In genomic region chr7:68730194-68730593, GRCh38 we compare ENCODE assay signal across 25 cellular contexts.
DNase-seq lines count a peak whose midpoint lies in the region; ATAC-seq, FAIRE-seq and TF ChIP-seq lines count a peak whose summit lies in the region.
"Had no signal": no experiment of that assay in that cellular context is flagged by ENCODE, and none has a peak within 500 bp of the region (broad histone marks: within the 10 kb centered on the region; RNA-seq: fewer than 3 reads in every experiment).

No MANE protein-coding gene starts in this region.

- no peaks in the 10 kb centered on the region for H3K36me3 ChIP-seq in PC-9 (ENCODE audit: low read depth)
- no peaks in the 10 kb centered on the region for H3K36me3 ChIP-seq in small intestine (ENCODE audit: control insufficient read depth in 2 of 2, insufficient read depth in 2 of 2, low read length in 2 of 2)
- no peaks in the 10 kb centered on the region for H3K36me3 ChIP-seq in left ventricle myocardium inferior
- H3K36me3 ChIP-seq: BLaER1, breast epithelium, gastroesophageal sphincter, tibial artery had no signal

- no peak for ATAC-seq in GM19452 (IDR thresholded peaks at IDR 0.05; ENCODE audit: unreplicated experiment)
- no peak for ATAC-seq in HG02852 (IDR thresholded peaks at IDR 0.05; ENCODE audit: unreplicated experiment)
- ATAC-seq: activated CD8-positive, alpha-beta memory T cell treated with anti-CD3 and anti-CD28 coated beads, Interleukin-2, amount 10 ng/mL, durations not matched to agents 7 days and 5 days; activated T-cell treated with anti-CD3 and anti-CD28 coated beads, Interleukin-2, amount 50 U/mL, for 4 hours; gastroesophageal sphincter had no signal

- intact Hi-C loops in PC-9 (cut with micrococcal nuclease; ENCODE audit: unreplicated experiment) = no loop called here
- intact Hi-C loops in left ventricle myocardium inferior (cut with micrococcal nuclease) = no loop called here

- peak overlapping the region; percentile 32 for H3K4me2 ChIP-seq in PC-9
- H3K4me2 ChIP-seq: BLaER1 had no signal

- DNase-seq in HT-29 (ENCODE audit: low spot score) (peak; percentile 7), NCI-H2029 (lab: John Stamatoyannopoulos, UW) (peak; percentile 29), PC-9 (peak in 1 of 2 experiments; percentile 84), small intestine (peak; percentile 71), left ventricle myocardium inferior (no peak)
- DNase-seq: activated CD4-positive, alpha-beta T cell treated with anti-CD3 and anti-CD28 coated beads, Interleukin-2, amount 50 U/mL, for 4 hours; activated CD8-positive, alpha-beta memory T cell treated with anti-CD3 and anti-CD28 coated beads, Interleukin-2, amount 10 ng/mL, durations not matched to agents 7 days and 5 days; activated gamma-delta T cell; activated naive CD8-positive, alpha-beta T cell treated with anti-CD3 and anti-CD28 coated beads for 36 hours; activated T-cell treated with anti-CD3 and anti-CD28 coated beads, Interleukin-2, amount 50 U/mL, for 4 hours; anterior cingulate cortex; DMS79; GM23248; KBM-7; NCI-H82; stimulated activated CD4-positive, alpha-beta T cell treated with anti-CD3 and anti-CD28 coated beads, Interleukin-4, amount 100 ng/mL, for 24 hours; T-helper 1 cell; tibial artery had no signal

- H3K79me2 ChIP-seq in PC-9 (ENCODE audit: low read depth) = no peaks in the 10 kb centered on the region

- TF ChIP-seq CTCF in PC-9 (conservative IDR thresholded peaks at IDR 0.05) = no peak
- no peak for TF ChIP-seq CTCF in left ventricle myocardium inferior (IDR thresholded peaks at IDR 0.05; ENCODE audit: borderline replicate concordance)

- CTCF ChIA-PET in PC-9 (lab: Charles Lee) = no interaction called here

- H4K20me1 ChIP-seq in PC-9 (ENCODE audit: insufficient read depth) = no peaks in the 10 kb centered on the region
- H4K20me1 ChIP-seq: BLaER1 had no signal

- 19 to 57% (median 24%) methylated on average over 2 of the region's 2 CpGs for WGBS in small intestine, 3 donors

- no peaks in the 10 kb centered on the region for H3K9me2 ChIP-seq in PC-9 (ENCODE audit: insufficient read depth)

- no peak overlapping the region for H3K4me3 ChIP-seq in PC-9
- no peak overlapping the region for H3K4me3 ChIP-seq in small intestine (ENCODE audit: low read depth in 1 of 2, low read length in 2 of 2)
- no peak overlapping the region for H3K4me3 ChIP-seq in left ventricle myocardium inferior
- H3K4me3 ChIP-seq: BLaER1, breast epithelium, gastroesophageal sphincter, GM23248, tibial artery had no signal

- H3K27me3 ChIP-seq in PC-9 (ENCODE audit: insufficient read depth, low read depth) = no peaks in the 10 kb centered on the region
- H3K27me3 ChIP-seq in small intestine (ENCODE audit: control insufficient read depth in 2 of 2, insufficient read depth in 2 of 2, low read length in 2 of 2) = no peaks in the 10 kb centered on the region
- H3K27me3 ChIP-seq in left ventricle myocardium inferior (ENCODE audit: low read depth) = peaks cover 68% of the 10 kb centered on the region
- H3K27me3 ChIP-seq: BLaER1, breast epithelium, gastroesophageal sphincter had no signal

- H3K27ac ChIP-seq in PC-9 (peak overlapping the region; percentile 40), small intestine (ENCODE audit: low read depth in 1 of 2, low read length in 1 of 2) (no peak overlapping the region), left ventricle myocardium inferior (replicated peaks) (no peak overlapping the region)
- H3K27ac ChIP-seq: BLaER1, breast epithelium, gastroesophageal sphincter, GM23248, tibial artery had no signal

- no TSS peak for BruUV-seq in PC-9 (replicated peaks; lab: Mats Ljungman, UMichigan)

- peaks cover 30% of the 10 kb centered on the region for H3F3A ChIP-seq in PC-9 (ENCODE audit: insufficient read depth, low read depth)

- POLR2A ChIA-PET in PC-9 (lab: Charles Lee; ENCODE audit: unreplicated experiment) = no interaction called here

- H3K4me1 ChIP-seq in PC-9 (replicated peaks; ENCODE audit: insufficient read depth) (peaks cover 51% of the 10 kb centered on the region), small intestine (ENCODE audit: control insufficient read depth in 2 of 2, insufficient read depth in 1 of 2, low read depth in 1 of 2, low read length in 1 of 2) (no peaks in the 10 kb centered on the region), left ventricle myocardium inferior (peaks cover 12% of the 10 kb centered on the region)
- H3K4me1 ChIP-seq: breast epithelium had no signal

- H2AFZ ChIP-seq in PC-9 = no peak overlapping the region
- H2AFZ ChIP-seq: GM23248 had no signal

- H3K9me3 ChIP-seq in PC-9 (ENCODE audit: insufficient read depth, low read depth) (no peaks in the 10 kb centered on the region), small intestine (ENCODE audit: control insufficient read depth, low read depth) (no peaks in the 10 kb centered on the region), left ventricle myocardium inferior (replicated peaks) (no peaks in the 10 kb centered on the region)
- H3K9me3 ChIP-seq: BLaER1, breast epithelium, gastroesophageal sphincter, tibial artery had no signal

- no peak for FAIRE-seq in small intestine (lab: Jason Lieb, UNC)
- FAIRE-seq: endothelial cell of umbilical vein, G401.6 had no signal
